8 cellular contexts compared by ENCODE assay signal in genomic region chr20:62805365-62805710, GRCh38. TPM values are rescaled to one million over a fixed set of nuclear protein-coding genes. Genes with fewer than 3 reads are reported as not detected.
A peak's percentile ranks its signal among the peaks of the same experiment; 100 is the strongest.
DNase-seq lines count a peak whose midpoint lies in the region; TF ChIP-seq lines count a peak whose summit lies in the region.

No MANE protein-coding gene starts in this region.

- H3K9ac ChIP-seq in iPS-20b (ENCODE audit: low read depth, low read length) = no peak overlapping the region

- H3K27ac Mint-ChIP-seq in HFFc6 = peak overlapping the region; percentile 77
- no peak overlapping the region for H3K27ac Mint-ChIP-seq in activated T-helper 2 cell treated with anti-CD3 and anti-CD28 coated beads, Interferon-gamma antibody, Interleukin-2, Interleukin-4, amounts not matched to agents 10 μg/mL and 5 μg/mL and 100 μg/mL, durations not matched to agents 14 hours and 24 hours and 36 hours

- peak overlapping the region; percentile 65; the same call in 1 of the 2 replicates for H3K4me3 ChIP-seq in iPS-20b (ENCODE audit: low read length)

- intact Hi-C loops in activated T-helper 2 cell treated with anti-CD3 and anti-CD28 coated beads, Interferon-gamma antibody, Interleukin-2, Interleukin-4, amounts not matched to agents 10 μg/mL and 5 μg/mL and 100 μg/mL, durations not matched to agents 14 hours and 24 hours and 36 hours (cut with micrococcal nuclease) = loop anchor here (5.0 kb wide), 1 partner anchor 188 kb away; no protein-coding TSS in a partner anchor

- no peaks in the 10 kb centered on the region; the same call in none of the 2 replicates for H3K27me3 Mint-ChIP-seq in HFFc6 (ENCODE audit: insufficient read depth)
- H3K27me3 Mint-ChIP-seq in activated T-helper 2 cell treated with anti-CD3 and anti-CD28 coated beads, Interferon-gamma antibody, Interleukin-2, Interleukin-4, amounts not matched to agents 10 μg/mL and 5 μg/mL and 100 μg/mL, durations not matched to agents 14 hours and 24 hours and 36 hours (ENCODE audit: low read depth) = no peaks in the 10 kb centered on the region

- H3K36me3 Mint-ChIP-seq in HFFc6 (ENCODE audit: low read depth) = peaks cover 5% of the 10 kb centered on the region
- H3K36me3 Mint-ChIP-seq in activated T-helper 2 cell treated with anti-CD3 and anti-CD28 coated beads, Interferon-gamma antibody, Interleukin-2, Interleukin-4, amounts not matched to agents 10 μg/mL and 5 μg/mL and 100 μg/mL, durations not matched to agents 14 hours and 24 hours and 36 hours (ENCODE audit: low read depth) = peaks cover 38% of the 10 kb centered on the region

- peak overlapping the region; percentile 84 for H3K27ac ChIP-seq in C4-2B
- no peak overlapping the region for H3K27ac ChIP-seq in iPS-20b (ENCODE audit: low read length)

- no peaks in the 10 kb centered on the region for H3K9me3 Mint-ChIP-seq in HFFc6
- H3K9me3 Mint-ChIP-seq in activated T-helper 2 cell treated with anti-CD3 and anti-CD28 coated beads, Interferon-gamma antibody, Interleukin-2, Interleukin-4, amounts not matched to agents 10 μg/mL and 5 μg/mL and 100 μg/mL, durations not matched to agents 14 hours and 24 hours and 36 hours = no peaks in the 10 kb centered on the region

- DNase-seq in HFFc6 = no peak
- DNase-seq in activated T-helper 2 cell treated with anti-CD3 and anti-CD28 coated beads, Interferon-gamma antibody, Interleukin-2, Interleukin-4, amounts not matched to agents 10 μg/mL and 5 μg/mL and 100 μg/mL, durations not matched to agents 14 hours and 24 hours and 36 hours (ENCODE audit: low spot score) = no peak
- peak; percentile 37 for DNase-seq in stimulated activated naive CD4-positive, alpha-beta T cell treated with Interleukin-2 at 50 U/mL for 16 hours (lab: John Stamatoyannopoulos, UW)
- DNase-seq in activated CD4-positive, CD25-positive, alpha-beta regulatory T cell (lab: John Stamatoyannopoulos, UW) = no peak
- DNase-seq in medulla oblongata (ENCODE audit: extremely low spot score) = no peak
- DNase-seq in NCI-H2029 treated with DMSO at 0.1 percent for 48 hours (lab: John Stamatoyannopoulos, UW) = no peak

- peaks cover 27% of the 10 kb centered on the region for H3K36me3 ChIP-seq in iPS-20b (ENCODE audit: insufficient read depth, low read depth, low read length)

- peaks cover 3% of the 10 kb centered on the region; the same call in 1 of the 2 replicates for H3K4me1 ChIP-seq in iPS-20b (ENCODE audit: insufficient read depth, low read length)

- no peaks in the 10 kb centered on the region for H3K9me3 ChIP-seq in iPS-20b (ENCODE audit: insufficient read depth, low read depth, low read length)

- TF ChIP-seq CTCF in C4-2B (conservative IDR thresholded peaks at IDR 0.05) (no peak), HFFc6 (IDR thresholded peaks at IDR 0.05) (no peak)

- H3K4me1 Mint-ChIP-seq in HFFc6 (ENCODE audit: low read depth) = peaks cover 21% of the 10 kb centered on the region
- H3K4me1 Mint-ChIP-seq in activated T-helper 2 cell treated with anti-CD3 and anti-CD28 coated beads, Interferon-gamma antibody, Interleukin-2, Interleukin-4, amounts not matched to agents 10 μg/mL and 5 μg/mL and 100 μg/mL, durations not matched to agents 14 hours and 24 hours and 36 hours (ENCODE audit: low read depth) = peaks cover 21% of the 10 kb centered on the region

- H3K27me3 ChIP-seq in iPS-20b (ENCODE audit: insufficient read depth, low read length) = peaks cover 11% of the 10 kb centered on the region

- H3K4me3 Mint-ChIP-seq in HFFc6 = peak overlapping the region; percentile 88
- peak overlapping the region; percentile 80 for H3K4me3 Mint-ChIP-seq in activated T-helper 2 cell treated with anti-CD3 and anti-CD28 coated beads, Interferon-gamma antibody, Interleukin-2, Interleukin-4, amounts not matched to agents 10 μg/mL and 5 μg/mL and 100 μg/mL, durations not matched to agents 14 hours and 24 hours and 36 hours (ENCODE audit: low read depth)

RNA-seq across cellular contexts. Expression of gene OGFR, which starts 0.7 kb away (rescaled TPM):
- total RNA-seq in HFFc6 (2021; fragmentation: NEBNext Ultra II Directional; extraction: Animal tissue kit (Norgen Biotek cat#: 25700)) = 10 to 100 TPM; 37.8 to 42.2 (median 39.0) TPM
- 54.3 and 55.7 TPM in 2 replicates for total RNA-seq in activated T-helper 2 cell treated with anti-CD3 and anti-CD28 coated beads, Interferon-gamma antibody, Interleukin-2, Interleukin-4, amounts not matched to agents 10 μg/mL and 5 μg/mL and 100 μg/mL, durations not matched to agents 14 hours and 24 hours and 36 hours

RNA-seq across cellular contexts. Expression of gene MRGBP, which starts 9.1 kb away (rescaled TPM):
- total RNA-seq in HFFc6 (2021; fragmentation: NEBNext Ultra II Directional; extraction: Animal tissue kit (Norgen Biotek cat#: 25700)) = 10 to 100 TPM; 14.9 to 17.8 (median 16.6) TPM
- 17.9 and 18.2 TPM in 2 replicates for total RNA-seq in activated T-helper 2 cell treated with anti-CD3 and anti-CD28 coated beads, Interferon-gamma antibody, Interleukin-2, Interleukin-4, amounts not matched to agents 10 μg/mL and 5 μg/mL and 100 μg/mL, durations not matched to agents 14 hours and 24 hours and 36 hours

RNA-seq across cellular contexts. Expression of gene COL9A3, which starts 11.5 kb away (rescaled TPM):
- total RNA-seq in HFFc6 (2021; fragmentation: NEBNext Ultra II Directional; extraction: Animal tissue kit (Norgen Biotek cat#: 25700)) = under 1 TPM in 3 of 6 experiments, not detected in 3; 0.07 to 0.34 (median 0.09) TPM
- total RNA-seq in activated T-helper 2 cell treated with anti-CD3 and anti-CD28 coated beads, Interferon-gamma antibody, Interleukin-2, Interleukin-4, amounts not matched to agents 10 μg/mL and 5 μg/mL and 100 μg/mL, durations not matched to agents 14 hours and 24 hours and 36 hours = 0.27 and 0.32 TPM in 2 replicates

RNA-seq across cellular contexts. Expression of gene TCFL5, which starts 56.3 kb away (rescaled TPM):
- 10 to 100 TPM; 19.9 to 25.2 (median 21.1) TPM for total RNA-seq in HFFc6 (2021; fragmentation: NEBNext Ultra II Directional; extraction: Animal tissue kit (Norgen Biotek cat#: 25700))
- total RNA-seq in activated T-helper 2 cell treated with anti-CD3 and anti-CD28 coated beads, Interferon-gamma antibody, Interleukin-2, Interleukin-4, amounts not matched to agents 10 μg/mL and 5 μg/mL and 100 μg/mL, durations not matched to agents 14 hours and 24 hours and 36 hours = 5.7 and 7.1 TPM in 2 replicates
